8 cellular contexts compared by ENCODE assay signal in the genomic region with DNA sequence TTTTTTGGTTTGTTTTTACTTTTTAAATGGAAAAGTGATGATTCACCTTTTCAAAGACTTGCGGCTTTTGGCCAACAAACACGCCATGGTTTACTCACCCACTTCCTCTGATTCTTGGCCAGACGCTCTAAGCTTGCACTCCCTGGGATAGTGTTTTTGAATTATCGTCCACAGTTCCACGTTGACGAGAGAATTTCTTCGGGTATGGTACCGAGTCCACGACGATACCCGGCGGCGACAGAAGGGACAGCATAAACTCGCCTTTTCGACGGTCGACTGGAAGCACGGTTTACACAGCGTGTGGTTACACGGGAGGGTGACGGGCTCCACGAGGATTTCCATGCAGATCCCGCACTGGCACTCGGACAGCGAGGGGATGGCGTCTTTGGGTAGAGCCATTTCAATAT. TPM values are rescaled to one million over a fixed set of nuclear protein-coding genes. Genes with fewer than 3 reads are reported as not detected.
DNase-seq lines count a peak whose midpoint lies in the region; ATAC-seq and TF ChIP-seq lines count a peak whose summit lies in the region.

No MANE protein-coding gene starts in this region.

- under 1% methylated on average over 26 of the region's 26 CpGs for WGBS in SK-N-SH (ENCODE audit: low lambda C conversion rate)
- 0% methylated on average over 3 to 26 of the region's 26 CpGs for WGBS in transverse colon (ENCODE audit: low coverage in 1 of 2), 2 donors

- H3K4me3 Mint-ChIP-seq in activated naive CD8-positive, alpha-beta T cell, result peak overlapping the region; percentile 100
- H3K4me3 Mint-ChIP-seq in glutamatergic neuron (ENCODE audit: unreplicated experiment), result peak overlapping the region; percentile 96

- CTCF ChIA-PET in AG04450 (lab: Charles Lee) (no interaction called here), SK-N-SH (lab: Yijun Ruan, JAX) (interaction anchor here (1.3 kb wide), 1 partner anchor 151 kb away, joined by 3 read pairs; no protein-coding TSS in a partner anchor)

- no peaks in the 10 kb centered on the region for H3K36me3 ChIP-seq in SK-N-SH (replicated peaks in 1 of 2; ENCODE audit: control insufficient read depth in 1 of 2, insufficient read depth in 2 of 2, low read length in 1 of 2)
- no peaks in the 10 kb centered on the region for H3K36me3 ChIP-seq in osteoblast (ENCODE audit: insufficient read depth, low read length)
- no peaks in the 10 kb centered on the region for H3K36me3 ChIP-seq in transverse colon

- peaks cover 22% of the 10 kb centered on the region for H3F3A ChIP-seq in SK-N-SH (replicated peaks; ENCODE audit: insufficient read depth)

- TF ChIP-seq RAD21 in SK-N-SH (IDR thresholded peaks at IDR 0.05; ENCODE audit: low read length), result 0 out of 2 replicates have a peak, but pooled peaks have one; percentile 8

- H3K27ac ChIP-seq in AG04450 (ENCODE audit: low read depth, low read length) (peak overlapping the region; percentile 94), SK-N-SH (ENCODE audit: low read depth in 2 of 2, low read length in 1 of 2) (peak overlapping the region; percentile 91 to 94), osteoblast (ENCODE audit: low read depth, low read length) (peak overlapping the region; percentile 83), transverse colon (peak overlapping the region; percentile 96 to 99 (median 98))

- ATAC-seq in GM18873 (IDR thresholded peaks at IDR 0.05; ENCODE audit: low FRiP score, unreplicated experiment), result peak; percentile 7

- H3K4me1 ChIP-seq in SK-N-SH (ENCODE audit: control insufficient read depth in 1 of 2, insufficient read depth in 2 of 2, low read depth in 1 of 2, low read length in 1 of 2) (peaks cover 0 to 4% of the 10 kb centered on the region in 2 experiments; a peak in 1 of 4 replicates), osteoblast (ENCODE audit: insufficient read depth, low read length) (peaks cover 13% of the 10 kb centered on the region), transverse colon (peaks cover 0 to 39% (median 18%) of the 10 kb centered on the region in 4 donors)

- peak overlapping the region; percentile 100 for H3K27ac Mint-ChIP-seq in activated naive CD8-positive, alpha-beta T cell
- peak overlapping the region; percentile 82 for H3K27ac Mint-ChIP-seq in glutamatergic neuron (ENCODE audit: unreplicated experiment)

- POLR2A ChIA-PET in AG04450 (lab: Yijun Ruan, JAX) (no interaction called here), SK-N-SH (lab: Yijun Ruan, JAX) (interaction anchor here (1.2 to 1.7 kb wide), 2 partner anchors 26 to 70 kb away, joined by 3 to 4 read pairs; a partner anchor contains a TSS)

- no peak for TF ChIP-seq EP300 in SK-N-SH (IDR thresholded peaks at IDR 0.05; ENCODE audit: borderline replicate concordance in 1 of 2, low read depth in 1 of 2, low read length in 1 of 2)
- TF ChIP-seq EP300 in transverse colon (IDR thresholded peaks at IDR 0.05; ENCODE audit: low read depth), result no peak

- in situ Hi-C loops in transverse colon (cut with MboI; ENCODE audit: low pct_ligation_motif_present in 1 of 4, low pct_unique_long_range_greater_than_20kb in 1 of 4, low sequenced_read_pairs in 3 of 4), result loop anchor here in 2 of 4 donors (25.0 kb wide), 1 partner anchor 240 kb away; no protein-coding TSS in a partner anchor

- peaks cover 11% of the 10 kb centered on the region for H3K36me3 Mint-ChIP-seq in activated naive CD8-positive, alpha-beta T cell
- peaks cover 6% of the 10 kb centered on the region for H3K36me3 Mint-ChIP-seq in glutamatergic neuron (ENCODE audit: unreplicated experiment)

- DNase-seq in AG04450 (ENCODE audit: low read depth, low spot score), result peak; percentile 64
- peak; percentile 65 for DNase-seq in HK-2 (ENCODE audit: unreplicated experiment)
- peak; percentile 62 for DNase-seq in SK-N-SH
- peak; percentile 44 for DNase-seq in glutamatergic neuron
- DNase-seq in osteoblast (ENCODE audit: insufficient read length, low spot score, missing footprints), result peak; percentile 93
- DNase-seq in transverse colon, result peak; percentile 57

- TF ChIP-seq CTCF in AG04450 (IDR thresholded peaks at IDR 0.05; ENCODE audit: low read depth, low read length) (no peak), SK-N-SH (IDR thresholded peaks at IDR 0.05) (no peak), glutamatergic neuron (IDR thresholded peaks at IDR 0.05; ENCODE audit: partially characterized antibody, unreplicated experiment) (no peak), osteoblast (IDR thresholded peaks at IDR 0.05; ENCODE audit: extremely low read depth, low read depth, low read length) (no peak), transverse colon (IDR thresholded peaks at IDR 0.05) (peak in 2 of 5 experiments; percentile 15 to 23)

- TF ChIP-seq POLR2A in transverse colon (IDR thresholded peaks at IDR 0.05), result no peak

- peaks cover 57% of the 10 kb centered on the region for H3K79me2 ChIP-seq in SK-N-SH (ENCODE audit: insufficient read depth)
- H3K79me2 ChIP-seq in osteoblast (ENCODE audit: insufficient read depth, low read length), result peaks cover 43% of the 10 kb centered on the region

- H3K4me2 ChIP-seq in SK-N-SH (peak overlapping the region; percentile 84), osteoblast (ENCODE audit: insufficient read depth, low read length) (peak overlapping the region; percentile 90)

- intact Hi-C loops in transverse colon (cut with DNase I; ENCODE audit: low total_unique reads), result loop anchor here (10.0 kb wide), 1 partner anchor 68 kb away; a partner anchor contains a TSS

- H3K27me3 ChIP-seq in AG04450 (ENCODE audit: control insufficient read depth, insufficient read depth, low read length) (no peaks in the 10 kb centered on the region), SK-N-SH (ENCODE audit: insufficient read depth) (no peaks in the 10 kb centered on the region), osteoblast (ENCODE audit: insufficient read depth, low read length) (no peaks in the 10 kb centered on the region), transverse colon (no peaks in the 10 kb centered on the region)

- H3K4me1 Mint-ChIP-seq in activated naive CD8-positive, alpha-beta T cell (ENCODE audit: low read depth), result peaks cover 40% of the 10 kb centered on the region
- peaks cover 6% of the 10 kb centered on the region for H3K4me1 Mint-ChIP-seq in glutamatergic neuron (ENCODE audit: low read depth, unreplicated experiment)

- H3K27me3 Mint-ChIP-seq in activated naive CD8-positive, alpha-beta T cell, result no peaks in the 10 kb centered on the region
- peaks cover 4% of the 10 kb centered on the region for H3K27me3 Mint-ChIP-seq in glutamatergic neuron (ENCODE audit: unreplicated experiment)

- peak overlapping the region; percentile 96 for H3K9ac ChIP-seq in SK-N-SH

- H4K20me1 ChIP-seq in SK-N-SH (ENCODE audit: insufficient read depth) (peaks cover 41% of the 10 kb centered on the region), osteoblast (ENCODE audit: insufficient read depth, low read length) (peaks cover 12% of the 10 kb centered on the region)

- H3K9me3 Mint-ChIP-seq in activated naive CD8-positive, alpha-beta T cell (ENCODE audit: low read depth), result peaks cover 7% of the 10 kb centered on the region
- peaks cover 18% of the 10 kb centered on the region for H3K9me3 Mint-ChIP-seq in glutamatergic neuron (ENCODE audit: unreplicated experiment)

- peak overlapping the region; percentile 75 for H2AFZ ChIP-seq in SK-N-SH (ENCODE audit: low read depth)
- peak overlapping the region; percentile 90 for H2AFZ ChIP-seq in osteoblast (ENCODE audit: low read length)

- H3K9me3 ChIP-seq in AG04450 (ENCODE audit: control insufficient read depth, insufficient read depth, low read length), result no peaks in the 10 kb centered on the region; the same call in none of the 2 replicates
- 0 out of 2 replicates have a peak, but pooled peaks cover 8% of the 10 kb centered on the region for H3K9me3 ChIP-seq in SK-N-SH
- H3K9me3 ChIP-seq in osteoblast (ENCODE audit: low read depth, low read length), result no peaks in the 10 kb centered on the region
- no peaks in the 10 kb centered on the region for H3K9me3 ChIP-seq in transverse colon

- no peaks in the 10 kb centered on the region for H3K9me2 ChIP-seq in SK-N-SH

- H3K4me3 ChIP-seq in AG04450 (ENCODE audit: low read depth, low read length) (peak overlapping the region; percentile 94), SK-N-SH (ENCODE audit: low read depth in 2 of 2, low read length in 1 of 2) (peak overlapping the region; percentile 77 to 99), osteoblast (ENCODE audit: insufficient read depth, low read length) (peak overlapping the region; percentile 80), transverse colon (peak overlapping the region; percentile 69 to 93 (median 86))

TF ChIP-seq in SK-N-SH, 30 proteins besides CTCF, POLR2A, EP300 and RAD21 (continues in another document):
- TF ChIP-seq GATA2 (CRISPR knock-in tag; IDR thresholded peaks at IDR 0.05) (no peak), JUND (IDR thresholded peaks at IDR 0.05) (peak; percentile 57), ELF1 (IDR thresholded peaks at IDR 0.05) (no peak), FOXJ3 (CRISPR knock-in tag; IDR thresholded peaks at IDR 0.05) (no peak), CHD2 (IDR thresholded peaks at IDR 0.05; ENCODE audit: low read length, partially characterized antibody) (no peak), SMC3 (IDR thresholded peaks at IDR 0.05; ENCODE audit: low read depth, low read length) (no peak), TAF1 (IDR thresholded peaks at IDR 0.05; ENCODE audit: borderline replicate concordance, low read depth, low read length) (peak; percentile 22; the same call in 1 of the 2 replicates)
- TF ChIP-seq, protein P1, sequence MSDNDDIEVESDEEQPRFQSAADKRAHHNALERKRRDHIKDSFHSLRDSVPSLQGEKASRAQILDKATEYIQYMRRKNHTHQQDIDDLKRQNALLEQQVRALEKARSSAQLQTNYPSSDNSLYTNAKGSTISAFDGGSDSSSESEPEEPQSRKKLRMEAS (IDR thresholded peaks at IDR 0.05; ENCODE audit: low read depth), result peak; percentile 63

RNA-seq across cellular contexts. Expression of a gene that starts 0.8 kb away (rescaled TPM):
- polyA plus RNA-seq in AG04450 (2011; rRNA removed), result 4.1 and 5.6 TPM in 2 replicates
- 15.5 and 18.6 TPM in 2 replicates for polyA minus RNA-seq in AG04450 (2011; rRNA and poly(A)+ RNA removed)
- polyA plus RNA-seq in SK-N-SH (2012; rRNA removed), result 1.8 and 1.9 TPM in 2 replicates
- 2.0 and 2.2 TPM in 2 replicates for polyA plus RNA-seq in SK-N-SH (2012; cell fraction: cytosol; rRNA removed)
- 2.6 and 3.3 TPM in 2 replicates for polyA plus RNA-seq in SK-N-SH (2012; cell fraction: nucleus; rRNA removed)
- total RNA-seq in glutamatergic neuron (ENCODE audit: unreplicated experiment), result 24.4 TPM
- 21.7 and 24.8 TPM in 2 replicates for total RNA-seq in osteoblast
- 100 to 1,000 TPM in 1 of 4 donors, 10 to 100 TPM in 3; 17.3 to 221 (median 19.5) TPM for total RNA-seq in transverse colon

RNA-seq across cellular contexts. Expression of a gene that starts 12.4 kb away (rescaled TPM):
- polyA plus RNA-seq in AG04450 (2011; rRNA removed) (not detected in 2 replicates), SK-N-SH (2012; rRNA removed) (not detected in 2 replicates)
- not detected in 2 replicates for polyA minus RNA-seq in AG04450 (2011; rRNA and poly(A)+ RNA removed)
- not detected in 2 replicates for polyA plus RNA-seq in SK-N-SH (2012; cell fraction: cytosol; rRNA removed)
- polyA plus RNA-seq in SK-N-SH (2012; cell fraction: nucleus; rRNA removed), result 0.04 and 0.05 TPM in 2 replicates
- total RNA-seq in glutamatergic neuron (ENCODE audit: unreplicated experiment) (not detected), osteoblast (not detected in 2 replicates), transverse colon (not detected)

Comparison
In these comparisons a context has a peak if more than half of its experiments do, and no peak if none do; other contexts are left out.
1. Peak in every context shown above with its lines: DNase-seq, ATAC-seq, H3K4me3 ChIP-seq and H3K27ac ChIP-seq.